In genomic region chr18:45348974-45349373, GRCh38 we compare ENCODE assay signal across 28 cellular contexts.
"Had no signal": no experiment of that assay in that cellular context is flagged by ENCODE, and none has a peak within 500 bp of the region (broad histone marks: within the 10 kb centered on the region; RNA-seq: fewer than 3 reads in every experiment).

No MANE protein-coding gene starts in this region.

- DNase-seq: caudate nucleus; cerebellar nuclear complex; cortex of kidney; effector memory CD8-positive, alpha-beta T cell; erythroblast; esophagus squamous epithelium; heart right ventricle; hypothalamus; immature natural killer cell; islet precursor cell; kidney glomerular epithelial cell; mesenchymal stem cell; mucosa of descending colon; naive B cell; right lobe of liver; stimulated activated CD4-positive, alpha-beta T cell treated with anti-CD3 and anti-CD28 coated beads, Interleukin-12 subunit alpha, Interleukin-12 subunit beta, amount 100 ng/mL, for 4 hours; stimulated activated CD4-positive, alpha-beta T cell treated with anti-CD3 and anti-CD28 coated beads, Interleukin-2, amount 100 ng/mL, for 24 hours; stimulated activated CD4-positive, alpha-beta T cell treated with anti-CD3 and anti-CD28 coated beads, Interleukin-4, amount 100 ng/mL, for 24 hours; stimulated activated naive CD4-positive, alpha-beta T cell treated with Interleukin-2 at 50 U/mL for 16 hours; stomach; substantia nigra; testis had no signal

- H3K27ac ChIP-seq: esophagus squamous epithelium, heart right ventricle, neural progenitor cell, psoas muscle, right lobe of liver, stomach, testis, tibial artery had no signal

- H3K27me3 ChIP-seq: esophagus squamous epithelium, heart right ventricle, neural progenitor cell, right lobe of liver, stomach, testis, tibial artery had no signal

- H3K4me3 ChIP-seq: esophagus squamous epithelium, heart right ventricle, mucosa of descending colon, neural progenitor cell, psoas muscle, right lobe of liver, smooth muscle cell, stomach, testis, tibial artery had no signal

- H3K36me3 ChIP-seq: esophagus squamous epithelium, heart right ventricle, neural progenitor cell, right lobe of liver, stomach, tibial artery had no signal

- H2AFZ ChIP-seq: neural progenitor cell had no signal

- ATAC-seq: effector memory CD8-positive, alpha-beta T cell; mucosa of descending colon; natural killer cell treated with Interleukin-12 subunit alpha and Interleukin-12 subunit beta and Interleukin-15 and Interleukin-18, amount 100 ng/mL, for 72 hours; right lobe of liver; stimulated activated effector memory CD8-positive, alpha-beta T cell treated with anti-CD3 and anti-CD28 coated beads, Interleukin-12 subunit alpha, Interleukin-12 subunit beta, amount 100 ng/mL, for 72 hours had no signal

- H3K4me1 ChIP-seq: heart right ventricle, neural progenitor cell, right lobe of liver, stomach, testis, tibial artery had no signal

- H3K9me3 ChIP-seq: esophagus squamous epithelium, heart right ventricle, mucosa of descending colon, psoas muscle, right lobe of liver, stomach, testis, tibial artery had no signal

- H3K4me2 ChIP-seq: neural progenitor cell, smooth muscle cell had no signal
